9 cellular contexts compared by ENCODE assay signal in the genomic region with DNA sequence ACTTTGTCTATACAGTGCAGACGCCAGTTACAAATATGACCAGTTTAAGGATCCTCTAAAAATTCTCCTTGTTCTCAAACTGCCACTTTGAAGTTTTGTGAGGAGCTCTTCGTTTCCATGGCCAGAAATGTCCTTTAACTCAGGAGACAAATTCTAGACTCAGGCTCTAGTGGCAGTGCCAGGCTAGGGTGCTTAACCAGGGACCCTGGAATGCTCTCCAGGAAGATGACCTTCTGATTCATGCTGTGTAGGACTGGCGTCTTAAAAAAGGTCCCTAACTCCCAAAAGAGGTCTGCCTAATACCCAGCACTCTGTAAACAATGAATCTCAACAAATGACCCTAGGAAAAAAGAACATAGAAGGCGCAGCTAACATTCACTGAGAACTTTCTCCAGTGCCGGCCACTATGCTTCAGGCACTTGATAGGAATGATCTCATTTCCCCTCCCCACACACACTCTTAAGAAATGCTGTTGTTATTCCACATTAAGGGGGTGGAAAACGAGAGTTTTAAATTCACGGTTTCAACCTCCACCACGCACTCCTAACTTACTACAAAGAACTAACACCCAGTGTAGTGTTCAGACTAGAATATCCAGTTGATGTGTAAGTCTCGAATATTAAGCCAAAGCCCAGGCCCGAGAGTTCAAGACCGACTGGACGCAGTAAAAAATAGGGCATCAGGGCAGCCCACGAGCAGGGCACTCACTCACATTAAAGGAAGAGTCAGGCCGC. TPM values are rescaled to one million over a fixed set of nuclear protein-coding genes. Genes with fewer than 3 reads are reported as not detected.
DNase-seq lines count a peak whose midpoint lies in the region; ATAC-seq and TF ChIP-seq lines count a peak whose summit lies in the region.
"Had no signal": no experiment of that assay in that cellular context is flagged by ENCODE, and none has a peak within 500 bp of the region (broad histone marks: within the 10 kb centered on the region; RNA-seq: fewer than 3 reads in every experiment).

No MANE protein-coding gene starts in this region.

- ATAC-seq in GM23338, result no peak
- ATAC-seq in HG03342 (IDR thresholded peaks at IDR 0.05; ENCODE audit: unreplicated experiment), result no peak

- peaks cover 27% of the 10 kb centered on the region; the same call in 1 of the 2 replicates for H3K36me3 ChIP-seq in GM23338 (ENCODE audit: insufficient read depth)
- peaks cover 33% of the 10 kb centered on the region for H3K36me3 ChIP-seq in SJCRH30

- H2AFZ ChIP-seq in GM23338, result peak overlapping the region; percentile 59; the same call in 1 of the 2 replicates

- H3K27ac Mint-ChIP-seq in GM23338 (peak overlapping the region; percentile 68; the same call in 1 of the 2 replicates), nephron progenitor cell (peak overlapping the region; percentile 99)

- no peaks in the 10 kb centered on the region for H3K9me2 ChIP-seq in GM23338 (ENCODE audit: insufficient read depth)

- no peak for TF ChIP-seq CTCF in GM23338 (conservative IDR thresholded peaks at IDR 0.05; ENCODE audit: low read depth in 2 of 2)
- no peak for TF ChIP-seq CTCF in epithelial cell of esophagus (IDR thresholded peaks at IDR 0.05; ENCODE audit: insufficient read depth, low read depth, low read length, missing control alignments)
- TF ChIP-seq CTCF in nephron progenitor cell (IDR thresholded peaks at IDR 0.05), result no peak

- H3K4me3 ChIP-seq in GM23338 (peak overlapping the region; percentile 73), SJCRH30 (peak overlapping the region; percentile 74), epithelial cell of esophagus (ENCODE audit: low read length) (peak overlapping the region; percentile 89)

- H3K9me3 Mint-ChIP-seq in GM23338 (no peaks in the 10 kb centered on the region), nephron progenitor cell (no peaks in the 10 kb centered on the region)

- peaks cover 27% of the 10 kb centered on the region for H3K79me2 ChIP-seq in GM23338 (replicated peaks; ENCODE audit: insufficient read depth)

- H3K36me3 Mint-ChIP-seq in GM23338 (ENCODE audit: low read depth) (peaks cover 40% of the 10 kb centered on the region), nephron progenitor cell (ENCODE audit: low read depth) (peaks cover 41% of the 10 kb centered on the region)

- H3K27me3 ChIP-seq in GM23338 (ENCODE audit: insufficient read depth) (no peaks in the 10 kb centered on the region), SJCRH30 (no peaks in the 10 kb centered on the region)

- no peaks in the 10 kb centered on the region for H3K9me3 ChIP-seq in SJCRH30 (replicated peaks)

- peaks cover 10% of the 10 kb centered on the region for H4K20me1 ChIP-seq in GM23338 (replicated peaks; ENCODE audit: insufficient read depth)

- H3K4me3 Mint-ChIP-seq in GM23338 (peak overlapping the region; percentile 97), nephron progenitor cell (peak overlapping the region; percentile 100)

- peak overlapping the region; percentile 39; the same call in 1 of the 2 replicates for H3K27ac ChIP-seq in GM23338 (ENCODE audit: low read depth)
- H3K27ac ChIP-seq in SJCRH30, result peak overlapping the region; percentile 4; the same call in 1 of the 2 replicates

- H3K4me1 Mint-ChIP-seq in GM23338, result peaks cover 18% of the 10 kb centered on the region
- H3K4me1 Mint-ChIP-seq in nephron progenitor cell, result peaks cover 30% of the 10 kb centered on the region

- peaks cover 12% of the 10 kb centered on the region for H3F3A ChIP-seq in GM23338 (replicated peaks; ENCODE audit: low read depth)

- peak overlapping the region; percentile 89 for H3K4me2 ChIP-seq in GM23338

- peaks cover 14% of the 10 kb centered on the region; the same call in 1 of the 2 replicates for H3K4me1 ChIP-seq in GM23338 (ENCODE audit: insufficient read depth)
- H3K4me1 ChIP-seq in SJCRH30, result peaks cover 6% of the 10 kb centered on the region; the same call in 1 of the 2 replicates

- H3K27me3 Mint-ChIP-seq in GM23338 (ENCODE audit: insufficient read depth, low read depth, poor library complexity), result peaks cover 7% of the 10 kb centered on the region
- peaks cover 8% of the 10 kb centered on the region for H3K27me3 Mint-ChIP-seq in nephron progenitor cell (ENCODE audit: low read depth, poor library complexity)

- DNase-seq in CD1c-positive myeloid dendritic cell (ENCODE audit: extremely low spot score) (peak; percentile 53), GM23338 (ENCODE audit: low spot score) (no peak), SJCRH30 (peak in 1 of 2 experiments; percentile 33), epithelial cell of esophagus (ENCODE audit: low read depth) (peak; percentile 62), nephron progenitor cell (no peak), NCI-H1417 treated with DMSO at 0.1 percent for 48 hours (lab: John Stamatoyannopoulos, UW) (no peak), NCI-H526 treated with DMSO at 0.1 percent for 48 hours (lab: John Stamatoyannopoulos, UW) (no peak)

TF ChIP-seq in GM23338, 12 proteins besides CTCF, POLR2A, EP300 and RAD21:
- TF ChIP-seq ZNF114 (CRISPR knock-in tag; IDR thresholded peaks at IDR 0.05) (no peak), ZNF331 (CRISPR knock-in tag; IDR thresholded peaks at IDR 0.05; ENCODE audit: low read depth) (no peak), JUNB (IDR thresholded peaks at IDR 0.05; ENCODE audit: unreplicated experiment) (no peak), POLR2AphosphoS5 (IDR thresholded peaks at IDR 0.05; ENCODE audit: low read depth) (no peak), EZH2 (IDR thresholded peaks at IDR 0.05; ENCODE audit: low read depth, unreplicated experiment) (no peak)
- TF ChIP-seq, protein P1, sequence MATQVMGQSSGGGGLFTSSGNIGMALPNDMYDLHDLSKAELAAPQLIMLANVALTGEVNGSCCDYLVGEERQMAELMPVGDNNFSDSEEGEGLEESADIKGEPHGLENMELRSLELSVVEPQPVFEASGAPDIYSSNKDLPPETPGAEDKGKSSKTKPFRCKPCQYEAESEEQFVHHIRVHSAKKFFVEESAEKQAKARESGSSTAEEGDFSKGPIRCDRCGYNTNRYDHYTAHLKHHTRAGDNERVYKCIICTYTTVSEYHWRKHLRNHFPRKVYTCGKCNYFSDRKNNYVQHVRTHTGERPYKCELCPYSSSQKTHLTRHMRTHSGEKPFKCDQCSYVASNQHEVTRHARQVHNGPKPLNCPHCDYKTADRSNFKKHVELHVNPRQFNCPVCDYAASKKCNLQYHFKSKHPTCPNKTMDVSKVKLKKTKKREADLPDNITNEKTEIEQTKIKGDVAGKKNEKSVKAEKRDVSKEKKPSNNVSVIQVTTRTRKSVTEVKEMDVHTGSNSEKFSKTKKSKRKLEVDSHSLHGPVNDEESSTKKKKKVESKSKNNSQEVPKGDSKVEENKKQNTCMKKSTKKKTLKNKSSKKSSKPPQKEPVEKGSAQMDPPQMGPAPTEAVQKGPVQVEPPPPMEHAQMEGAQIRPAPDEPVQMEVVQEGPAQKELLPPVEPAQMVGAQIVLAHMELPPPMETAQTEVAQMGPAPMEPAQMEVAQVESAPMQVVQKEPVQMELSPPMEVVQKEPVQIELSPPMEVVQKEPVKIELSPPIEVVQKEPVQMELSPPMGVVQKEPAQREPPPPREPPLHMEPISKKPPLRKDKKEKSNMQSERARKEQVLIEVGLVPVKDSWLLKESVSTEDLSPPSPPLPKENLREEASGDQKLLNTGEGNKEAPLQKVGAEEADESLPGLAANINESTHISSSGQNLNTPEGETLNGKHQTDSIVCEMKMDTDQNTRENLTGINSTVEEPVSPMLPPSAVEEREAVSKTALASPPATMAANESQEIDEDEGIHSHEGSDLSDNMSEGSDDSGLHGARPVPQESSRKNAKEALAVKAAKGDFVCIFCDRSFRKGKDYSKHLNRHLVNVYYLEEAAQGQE (IDR thresholded peaks at IDR 0.05; ENCODE audit: unreplicated experiment), result no peak
TF ChIP-seq in GM23338: peak in this region for 0.

RNA-seq across cellular contexts. Expression of gene NXF1, which starts 0.8 kb away (rescaled TPM):
- total RNA-seq in GM23338 (2014; rRNA removed; shearing (Covaris generic)), result 31.8 and 33.8 TPM in 2 replicates
- 31.1 and 31.7 TPM in 2 replicates for polyA plus RNA-seq in GM23338 (2016; fragmentation: Nextera tagmentation; extraction: Ambion mirVana)
- 56.4 and 59.3 TPM in 2 replicates for total RNA-seq in SJCRH30 (2014; rRNA removed; shearing (Covaris generic))

RNA-seq across cellular contexts. Expression of gene TMEM223, which starts 12.7 kb away (rescaled TPM):
- total RNA-seq in GM23338 (2014; rRNA removed; shearing (Covaris generic)), result 35.6 and 46.1 TPM in 2 replicates
- polyA plus RNA-seq in GM23338 (2016; fragmentation: Nextera tagmentation; extraction: Ambion mirVana), result 59.6 and 69.1 TPM in 2 replicates
- total RNA-seq in SJCRH30 (2014; rRNA removed; shearing (Covaris generic)), result 13.3 and 18.3 TPM in 2 replicates

RNA-seq across cellular contexts. Expression of gene TMEM179B, which starts 17.3 kb away (rescaled TPM):
- total RNA-seq in GM23338 (2014; rRNA removed; shearing (Covaris generic)), result 15.3 and 17.5 TPM in 2 replicates
- polyA plus RNA-seq in GM23338 (2016; fragmentation: Nextera tagmentation; extraction: Ambion mirVana), result 10.6 and 16.9 TPM in 2 replicates
- total RNA-seq in SJCRH30 (2014; rRNA removed; shearing (Covaris generic)), result 27.6 and 31.9 TPM in 2 replicates

RNA-seq across cellular contexts. Expression of gene STX5, which starts 27.4 kb away (rescaled TPM):
- 15.0 and 22.2 TPM in 2 replicates for total RNA-seq in GM23338 (2014; rRNA removed; shearing (Covaris generic))
- 7.4 and 7.7 TPM in 2 replicates for polyA plus RNA-seq in GM23338 (2016; fragmentation: Nextera tagmentation; extraction: Ambion mirVana)
- total RNA-seq in SJCRH30 (2014; rRNA removed; shearing (Covaris generic)), result 22.7 and 27.5 TPM in 2 replicates

RNA-seq across cellular contexts. Expression of gene TEX54, which starts 28.2 kb away (rescaled TPM):
- total RNA-seq in GM23338 (2014; rRNA removed; shearing (Covaris generic)), result not detected in 2 replicates
- 1.3 and 1.9 TPM in 2 replicates for polyA plus RNA-seq in GM23338 (2016; fragmentation: Nextera tagmentation; extraction: Ambion mirVana)
- not detected in 2 replicates for total RNA-seq in SJCRH30 (2014; rRNA removed; shearing (Covaris generic))
- total RNA-seq: NCI-H460 had no signal

Comparison
In these comparisons a context has a peak if more than half of its experiments do, and no peak if none do; other contexts are left out.
1. DNase-seq: peak in CD1c-positive myeloid dendritic cell (single experiment) and epithelial cell of esophagus (single experiment); none in GM23338 (single experiment), nephron progenitor cell (single experiment), NCI-H1417 treated with DMSO at 0.1 percent for 48 hours (single experiment) and NCI-H526 treated with DMSO at 0.1 percent for 48 hours (single experiment).
2. Peak in every context shown above with its lines, with median percentiles within 50 percentile points of each other: H3K4me3 ChIP-seq.